ENCODE assay signal across 8 cellular contexts in the genomic region with DNA sequence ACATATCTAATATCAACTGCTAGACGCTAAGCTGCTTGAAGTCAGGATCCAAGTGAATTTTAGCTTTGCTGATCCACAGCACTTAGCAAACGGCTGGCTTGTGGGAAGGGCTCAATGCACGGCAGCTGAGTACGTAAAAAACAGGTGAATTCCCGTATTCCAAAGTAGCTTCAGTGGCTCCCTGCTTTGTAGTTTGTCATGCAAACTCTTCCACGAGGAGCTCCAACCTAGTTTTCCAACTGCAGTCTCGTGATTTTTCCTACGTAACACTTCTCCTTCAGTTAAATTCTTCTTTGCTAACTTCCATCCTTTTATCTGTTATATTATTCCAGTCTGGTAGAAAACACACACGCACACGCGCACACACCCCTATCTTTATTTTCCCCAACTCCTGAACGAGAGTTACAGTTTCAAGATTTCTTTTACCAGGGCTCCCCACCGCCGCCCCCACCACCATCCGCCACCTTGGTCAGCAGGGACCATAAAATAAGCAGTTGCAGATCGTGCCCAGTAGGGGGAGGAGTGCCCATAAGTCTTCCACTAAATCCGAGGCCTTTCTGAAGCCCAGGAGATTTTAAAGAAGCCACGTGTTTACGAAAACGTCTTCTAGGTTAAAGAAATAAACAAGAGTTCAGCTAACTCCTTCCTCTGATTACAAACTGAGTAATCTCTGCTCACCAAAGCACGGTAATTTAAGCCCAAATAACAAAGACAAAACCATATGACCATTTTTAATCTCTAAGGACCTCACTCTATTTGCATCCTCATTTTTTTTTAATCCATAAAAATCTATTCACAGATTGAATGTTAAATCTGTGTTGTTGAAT. TPM values are rescaled to one million over a fixed set of nuclear protein-coding genes. Genes with fewer than 3 reads are reported as not detected.
DNase-seq lines count a peak whose midpoint lies in the region; ATAC-seq, FAIRE-seq and TF ChIP-seq lines count a peak whose summit lies in the region.

No MANE protein-coding gene starts in this region.

- H3K27me3 ChIP-seq in PC-3 (ENCODE audit: low read length): no peaks in the 10 kb centered on the region

- H3K4me2 ChIP-seq in PC-3 (ENCODE audit: low read length): peak overlapping the region; percentile 70

- DNase-seq in activated CD4-positive, alpha-beta T cell treated with anti-CD3 and anti-CD28 coated beads for 36 hours: peak; percentile 57
- DNase-seq in activated CD4-positive, alpha-beta T cell treated with anti-CD3 and anti-CD28 coated beads, Interleukin-2, amount 50 U/mL, for 1 hour: no peak
- DNase-seq in HTR-8/SVneo (ENCODE audit: insufficient read length, low spot score) (peak; percentile 87), PC-3 (peak; percentile 91), caudate nucleus (lab: John Stamatoyannopoulos, UW) (peak in 31 of 61 donors; percentile 1 to 40 (median 11)), islet precursor cell (peak; percentile 70)
- peak; percentile 2 to 9 for DNase-seq in stimulated activated CD8-positive, alpha-beta memory T cell treated with anti-CD3 and anti-CD28 coated beads, Interleukin-2, amount 100 ng/mL, for 48 hours (ENCODE audit: low read depth in 2 of 2)

- H3K9me2 ChIP-seq in PC-3 (replicated peaks; ENCODE audit: low read length): no peaks in the 10 kb centered on the region

- peaks cover 15% of the 10 kb centered on the region for H3K4me1 Mint-ChIP-seq in activated CD4-positive, alpha-beta T cell treated with anti-CD3 and anti-CD28 coated beads for 36 hours

- no peaks in the 10 kb centered on the region for H3F3A ChIP-seq in PC-3 (ENCODE audit: low read length, unreplicated experiment)

- BruUV-seq in PC-3 (replicated peaks; lab: Mats Ljungman, UMichigan): no TSS peak

- POLR2A ChIA-PET in activated CD4-positive, alpha-beta T cell treated with anti-CD3 and anti-CD28 coated beads for 36 hours (lab: Charles Lee): no interaction called here
- POLR2A ChIA-PET in PC-3 (lab: Charles Lee; ENCODE audit: unreplicated experiment): interaction anchor here (0.6 kb wide), 2 partner anchors 155 to 734 kb away, joined by 4 to 5 read pairs; no protein-coding TSS in a partner anchor

- peaks cover 63% of the 10 kb centered on the region for H3K4me1 ChIP-seq in PC-3 (ENCODE audit: insufficient read depth, low read length)

- H3K27ac Mint-ChIP-seq in activated CD4-positive, alpha-beta T cell treated with anti-CD3 and anti-CD28 coated beads for 36 hours: peak overlapping the region; percentile 38

- 0 out of 2 replicates have a peak, but pooled peaks cover 3% of the 10 kb centered on the region for H3K9me3 ChIP-seq in PC-3 (ENCODE audit: low read length)

- no peak overlapping the region for H3K4me3 Mint-ChIP-seq in activated CD4-positive, alpha-beta T cell treated with anti-CD3 and anti-CD28 coated beads for 36 hours

- H3K27me3 Mint-ChIP-seq in activated CD4-positive, alpha-beta T cell treated with anti-CD3 and anti-CD28 coated beads for 36 hours: peaks cover 17% of the 10 kb centered on the region

- H3K27ac ChIP-seq in PC-3 (ENCODE audit: low read length) (peak overlapping the region; percentile 93), caudate nucleus (ENCODE audit: low read depth, low read length) (no peak overlapping the region)

- H3K9ac ChIP-seq in PC-3 (ENCODE audit: low read length): peak overlapping the region; percentile 75

- peak; percentile 78 for FAIRE-seq in HTR-8/SVneo (lab: Jason Lieb, UNC)

- CTCF ChIA-PET in activated CD4-positive, alpha-beta T cell treated with anti-CD3 and anti-CD28 coated beads for 36 hours (lab: Charles Lee): interaction anchor here (0.7 to 1.0 kb wide), 3 partner anchors 11 to 162 kb away, joined by 3 read pairs; no protein-coding TSS in a partner anchor
- CTCF ChIA-PET in PC-3 (lab: Charles Lee): interaction anchor here (0.7 kb wide), 1 partner anchor 162 kb away, joined by 4 read pairs; no protein-coding TSS in a partner anchor

- H2AFZ ChIP-seq in PC-3 (ENCODE audit: low read length): peak overlapping the region; percentile 72

- TF ChIP-seq CTCF in PC-3 (conservative IDR thresholded peaks at IDR 0.05; ENCODE audit: low read depth, low read length): peak; percentile 88

- peak overlapping the region; percentile 34 for H3K4me3 ChIP-seq in PC-3 (ENCODE audit: low read length)

- no peaks in the 10 kb centered on the region for H4K20me1 ChIP-seq in PC-3 (ENCODE audit: low read length)

- no peaks in the 10 kb centered on the region for H3K36me3 Mint-ChIP-seq in activated CD4-positive, alpha-beta T cell treated with anti-CD3 and anti-CD28 coated beads for 36 hours (ENCODE audit: low read depth)

- peak; percentile 47 for ATAC-seq in activated CD4-positive, alpha-beta T cell treated with anti-CD3 and anti-CD28 coated beads for 36 hours
- peak; percentile 80 for ATAC-seq in GM21576 (IDR thresholded peaks at IDR 0.05; ENCODE audit: unreplicated experiment)
- ATAC-seq in PC-3: peak; percentile 78

- H3K79me2 ChIP-seq in PC-3 (ENCODE audit: low read length): peaks cover 23% of the 10 kb centered on the region

- intact Hi-C loops in activated CD4-positive, alpha-beta T cell treated with anti-CD3 and anti-CD28 coated beads for 36 hours (cut with DNase I, micrococcal nuclease): loop anchor here in 1 of 2 experiments (1.0 kb wide), 1 partner anchor 162 kb away; no protein-coding TSS in a partner anchor
- intact Hi-C loops in PC-3 (cut with micrococcal nuclease): loop anchor here (1.0 to 5.0 kb wide), 6 partner anchors 34 to 162 kb away; a partner anchor contains a TSS

- peaks cover under 1% of the 10 kb centered on the region for H3K9me3 Mint-ChIP-seq in activated CD4-positive, alpha-beta T cell treated with anti-CD3 and anti-CD28 coated beads for 36 hours (ENCODE audit: low read depth)

- peaks cover 4% of the 10 kb centered on the region; the same call in 1 of the 2 replicates for H3K36me3 ChIP-seq in PC-3 (ENCODE audit: low read depth, low read length)

RNA-seq across cellular contexts. Expression of a gene that starts 34.8 kb away (rescaled TPM):
- 10 to 100 TPM in 1 of 2 experiments, 1 to 10 TPM in 1; 9.2 to 11.3 TPM for total RNA-seq in activated CD4-positive, alpha-beta T cell treated with anti-CD3 and anti-CD28 coated beads for 36 hours
- total RNA-seq in PC-3 (2014; rRNA removed): 211 and 271 TPM in 2 replicates

Comparison
In these comparisons a context has a peak if more than half of its experiments do, and no peak if none do; other contexts are left out.
1. RNA of a gene that starts 34.8 kb away (total RNA-seq): 211 to 271 TPM in PC-3; 9.2 to 11.3 TPM in activated CD4-positive, alpha-beta T cell treated with anti-CD3 and anti-CD28 coated beads for 36 hours; every median in the first group is over 10 times any median in the second.
2. Peak in every context shown above with its lines, with median percentiles within 50 percentile points of each other: ATAC-seq.